ENCODE assay signal across 1 cellular context in the genomic region with DNA sequence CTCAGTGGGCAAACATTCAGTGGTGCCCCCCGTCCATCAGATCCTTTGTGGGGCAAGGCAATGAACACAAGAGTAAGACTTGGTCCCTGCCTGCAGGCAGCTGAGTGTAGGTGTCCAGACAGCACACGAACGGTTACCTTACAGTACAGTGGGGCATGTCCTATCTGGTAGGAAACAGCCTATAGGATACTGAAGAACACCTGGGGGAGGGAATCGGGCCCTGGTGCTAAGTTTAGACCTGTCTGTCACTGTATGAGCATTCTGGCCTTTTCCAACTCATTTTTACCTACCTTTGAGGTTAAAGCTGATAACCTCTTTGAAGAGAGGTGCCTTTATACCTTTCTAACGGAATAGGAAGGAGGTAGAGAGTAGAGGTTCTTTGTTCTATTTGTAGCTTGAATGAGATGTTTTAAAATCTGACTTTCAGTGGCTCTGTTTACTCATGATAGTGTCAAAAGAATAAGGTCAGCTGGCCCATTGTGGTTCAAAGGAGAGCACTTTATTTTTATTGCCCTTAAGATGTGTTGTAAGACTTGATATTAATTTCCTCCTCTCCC.
TF ChIP-seq lines count a peak whose summit lies in the region.

No MANE protein-coding gene starts in this region.

TF ChIP-seq in HepG2, 621 proteins besides CTCF, POLR2A, EP300 and RAD21 (continued from another document):
- TF ChIP-seq, protein P1, sequence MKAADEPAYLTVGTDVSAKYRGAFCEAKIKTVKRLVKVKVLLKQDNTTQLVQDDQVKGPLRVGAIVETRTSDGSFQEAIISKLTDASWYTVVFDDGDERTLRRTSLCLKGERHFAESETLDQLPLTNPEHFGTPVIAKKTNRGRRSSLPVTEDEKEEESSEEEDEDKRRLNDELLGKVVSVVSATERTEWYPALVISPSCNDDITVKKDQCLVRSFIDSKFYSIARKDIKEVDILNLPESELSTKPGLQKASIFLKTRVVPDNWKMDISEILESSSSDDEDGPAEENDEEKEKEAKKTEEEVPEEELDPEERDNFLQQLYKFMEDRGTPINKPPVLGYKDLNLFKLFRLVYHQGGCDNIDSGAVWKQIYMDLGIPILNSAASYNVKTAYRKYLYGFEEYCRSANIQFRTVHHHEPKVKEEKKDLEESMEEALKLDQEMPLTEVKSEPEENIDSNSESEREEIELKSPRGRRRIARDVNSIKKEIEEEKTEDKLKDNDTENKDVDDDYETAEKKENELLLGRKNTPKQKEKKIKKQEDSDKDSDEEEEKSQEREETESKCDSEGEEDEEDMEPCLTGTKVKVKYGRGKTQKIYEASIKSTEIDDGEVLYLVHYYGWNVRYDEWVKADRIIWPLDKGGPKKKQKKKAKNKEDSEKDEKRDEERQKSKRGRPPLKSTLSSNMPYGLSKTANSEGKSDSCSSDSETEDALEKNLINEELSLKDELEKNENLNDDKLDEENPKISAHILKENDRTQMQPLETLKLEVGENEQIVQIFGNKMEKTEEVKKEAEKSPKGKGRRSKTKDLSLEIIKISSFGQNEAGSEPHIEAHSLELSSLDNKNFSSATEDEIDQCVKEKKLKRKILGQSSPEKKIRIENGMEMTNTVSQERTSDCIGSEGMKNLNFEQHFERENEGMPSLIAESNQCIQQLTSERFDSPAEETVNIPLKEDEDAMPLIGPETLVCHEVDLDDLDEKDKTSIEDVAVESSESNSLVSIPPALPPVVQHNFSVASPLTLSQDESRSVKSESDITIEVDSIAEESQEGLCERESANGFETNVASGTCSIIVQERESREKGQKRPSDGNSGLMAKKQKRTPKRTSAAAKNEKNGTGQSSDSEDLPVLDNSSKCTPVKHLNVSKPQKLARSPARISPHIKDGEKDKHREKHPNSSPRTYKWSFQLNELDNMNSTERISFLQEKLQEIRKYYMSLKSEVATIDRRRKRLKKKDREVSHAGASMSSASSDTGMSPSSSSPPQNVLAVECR (CRISPR knock-in tag; IDR thresholded peaks at IDR 0.05; ENCODE audit: borderline replicate concordance) = peak; percentile 56; the same call in 1 of the 2 replicates
- TF ChIP-seq ZNF547 (CRISPR knock-in tag; IDR thresholded peaks at IDR 0.05) = no peak
- TF ChIP-seq, protein P2, sequence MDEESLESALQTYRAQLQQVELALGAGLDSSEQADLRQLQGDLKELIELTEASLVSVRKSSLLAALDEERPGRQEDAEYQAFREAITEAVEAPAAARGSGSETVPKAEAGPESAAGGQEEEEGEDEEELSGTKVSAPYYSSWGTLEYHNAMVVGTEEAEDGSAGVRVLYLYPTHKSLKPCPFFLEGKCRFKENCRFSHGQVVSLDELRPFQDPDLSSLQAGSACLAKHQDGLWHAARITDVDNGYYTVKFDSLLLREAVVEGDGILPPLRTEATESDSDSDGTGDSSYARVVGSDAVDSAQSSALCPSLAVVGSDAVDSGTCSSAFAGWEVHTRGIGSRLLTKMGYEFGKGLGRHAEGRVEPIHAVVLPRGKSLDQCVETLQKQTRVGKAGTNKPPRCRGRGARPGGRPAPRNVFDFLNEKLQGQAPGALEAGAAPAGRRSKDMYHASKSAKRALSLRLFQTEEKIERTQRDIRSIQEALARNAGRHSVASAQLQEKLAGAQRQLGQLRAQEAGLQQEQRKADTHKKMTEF (CRISPR knock-in tag; IDR thresholded peaks at IDR 0.05) = peak; percentile 42; the same call in 1 of the 2 replicates
- TF ChIP-seq NFYC (CRISPR knock-in tag; IDR thresholded peaks at IDR 0.05) = peak; percentile 55; the same call in 1 of the 2 replicates
- no peak for TF ChIP-seq CEBPG (CRISPR knock-in tag; IDR thresholded peaks at IDR 0.05)
- peak; percentile 61 for TF ChIP-seq NFYB (CRISPR knock-in tag; IDR thresholded peaks at IDR 0.05)
- TF ChIP-seq HNF4A (CRISPR knock-in tag; IDR thresholded peaks at IDR 0.05) = 0 out of 2 replicates have a peak, but pooled peaks have one; percentile 6
- TF ChIP-seq, protein P3, sequence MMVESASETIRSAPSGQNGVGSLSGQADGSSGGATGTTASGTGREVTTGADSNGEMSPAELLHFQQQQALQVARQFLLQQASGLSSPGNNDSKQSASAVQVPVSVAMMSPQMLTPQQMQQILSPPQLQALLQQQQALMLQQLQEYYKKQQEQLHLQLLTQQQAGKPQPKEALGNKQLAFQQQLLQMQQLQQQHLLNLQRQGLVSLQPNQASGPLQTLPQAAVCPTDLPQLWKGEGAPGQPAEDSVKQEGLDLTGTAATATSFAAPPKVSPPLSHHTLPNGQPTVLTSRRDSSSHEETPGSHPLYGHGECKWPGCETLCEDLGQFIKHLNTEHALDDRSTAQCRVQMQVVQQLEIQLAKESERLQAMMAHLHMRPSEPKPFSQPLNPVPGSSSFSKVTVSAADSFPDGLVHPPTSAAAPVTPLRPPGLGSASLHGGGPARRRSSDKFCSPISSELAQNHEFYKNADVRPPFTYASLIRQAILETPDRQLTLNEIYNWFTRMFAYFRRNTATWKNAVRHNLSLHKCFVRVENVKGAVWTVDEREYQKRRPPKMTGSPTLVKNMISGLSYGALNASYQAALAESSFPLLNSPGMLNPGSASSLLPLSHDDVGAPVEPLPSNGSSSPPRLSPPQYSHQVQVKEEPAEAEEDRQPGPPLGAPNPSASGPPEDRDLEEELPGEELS (CRISPR knock-in tag; IDR thresholded peaks at IDR 0.05) = peak; percentile 20; the same call in 1 of the 2 replicates
- TF ChIP-seq SAP130 (CRISPR knock-in tag; IDR thresholded peaks at IDR 0.05; ENCODE audit: low read depth) = peak; percentile 62
- peak; percentile 17; the same call in 1 of the 2 replicates for TF ChIP-seq TCF7L2 (IDR thresholded peaks at IDR 0.05; ENCODE audit: low read depth, low read length)
- 0 out of 2 replicates have a peak, but pooled peaks have one; percentile 16 for TF ChIP-seq KAT8 (CRISPR knock-in tag; IDR thresholded peaks at IDR 0.05)
- peak; percentile 72; the same call in 1 of the 2 replicates for TF ChIP-seq SOX5 (CRISPR knock-in tag; IDR thresholded peaks at IDR 0.05; ENCODE audit: borderline replicate concordance)
- TF ChIP-seq SMC3 (IDR thresholded peaks at IDR 0.05; ENCODE audit: low read length) = 0 out of 2 replicates have a peak, but pooled peaks have one; percentile 1
- no peak for TF ChIP-seq HNF4G (IDR thresholded peaks at IDR 0.05; ENCODE audit: borderline replicate concordance, low read depth, low read length)
- TF ChIP-seq HNF4G (CRISPR knock-in tag; IDR thresholded peaks at IDR 0.05; ENCODE audit: borderline replicate concordance, low read depth) = no peak
- TF ChIP-seq XRCC5 (optimal IDR thresholded peaks at IDR 0.05; ENCODE audit: low read length) = peak; percentile 63
- peak; percentile 17; the same call in 1 of the 2 replicates for TF ChIP-seq FOXA3 (CRISPR knock-in tag; IDR thresholded peaks at IDR 0.05)
- TF ChIP-seq RCOR2 (CRISPR knock-in tag; IDR thresholded peaks at IDR 0.05) = peak; percentile 61
- no peak for TF ChIP-seq ZNF619 (CRISPR knock-in tag; IDR thresholded peaks at IDR 0.05)
- peak; percentile 12; the same call in 1 of the 2 replicates for TF ChIP-seq SP5 (CRISPR knock-in tag; IDR thresholded peaks at IDR 0.05; ENCODE audit: borderline replicate concordance, low read depth)
- peak; percentile 16; the same call in 1 of the 2 replicates for TF ChIP-seq REPIN1 (CRISPR knock-in tag; IDR thresholded peaks at IDR 0.05; ENCODE audit: borderline replicate concordance, low read depth)
- TF ChIP-seq, protein P4, sequence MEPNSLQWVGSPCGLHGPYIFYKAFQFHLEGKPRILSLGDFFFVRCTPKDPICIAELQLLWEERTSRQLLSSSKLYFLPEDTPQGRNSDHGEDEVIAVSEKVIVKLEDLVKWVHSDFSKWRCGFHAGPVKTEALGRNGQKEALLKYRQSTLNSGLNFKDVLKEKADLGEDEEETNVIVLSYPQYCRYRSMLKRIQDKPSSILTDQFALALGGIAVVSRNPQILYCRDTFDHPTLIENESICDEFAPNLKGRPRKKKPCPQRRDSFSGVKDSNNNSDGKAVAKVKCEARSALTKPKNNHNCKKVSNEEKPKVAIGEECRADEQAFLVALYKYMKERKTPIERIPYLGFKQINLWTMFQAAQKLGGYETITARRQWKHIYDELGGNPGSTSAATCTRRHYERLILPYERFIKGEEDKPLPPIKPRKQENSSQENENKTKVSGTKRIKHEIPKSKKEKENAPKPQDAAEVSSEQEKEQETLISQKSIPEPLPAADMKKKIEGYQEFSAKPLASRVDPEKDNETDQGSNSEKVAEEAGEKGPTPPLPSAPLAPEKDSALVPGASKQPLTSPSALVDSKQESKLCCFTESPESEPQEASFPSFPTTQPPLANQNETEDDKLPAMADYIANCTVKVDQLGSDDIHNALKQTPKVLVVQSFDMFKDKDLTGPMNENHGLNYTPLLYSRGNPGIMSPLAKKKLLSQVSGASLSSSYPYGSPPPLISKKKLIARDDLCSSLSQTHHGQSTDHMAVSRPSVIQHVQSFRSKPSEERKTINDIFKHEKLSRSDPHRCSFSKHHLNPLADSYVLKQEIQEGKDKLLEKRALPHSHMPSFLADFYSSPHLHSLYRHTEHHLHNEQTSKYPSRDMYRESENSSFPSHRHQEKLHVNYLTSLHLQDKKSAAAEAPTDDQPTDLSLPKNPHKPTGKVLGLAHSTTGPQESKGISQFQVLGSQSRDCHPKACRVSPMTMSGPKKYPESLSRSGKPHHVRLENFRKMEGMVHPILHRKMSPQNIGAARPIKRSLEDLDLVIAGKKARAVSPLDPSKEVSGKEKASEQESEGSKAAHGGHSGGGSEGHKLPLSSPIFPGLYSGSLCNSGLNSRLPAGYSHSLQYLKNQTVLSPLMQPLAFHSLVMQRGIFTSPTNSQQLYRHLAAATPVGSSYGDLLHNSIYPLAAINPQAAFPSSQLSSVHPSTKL (CRISPR knock-in tag; IDR thresholded peaks at IDR 0.05) = peak; percentile 24; the same call in 1 of the 2 replicates
- no peak for TF ChIP-seq ELF1 (CRISPR knock-in tag; IDR thresholded peaks at IDR 0.05)
- 0 out of 2 replicates have a peak, but pooled peaks have one; percentile 22 for TF ChIP-seq HMG20B (CRISPR knock-in tag; conservative IDR thresholded peaks at IDR 0.05)
- TF ChIP-seq MEF2D (CRISPR knock-in tag; IDR thresholded peaks at IDR 0.05) = peak; percentile 68; the same call in 1 of the 2 replicates
- TF ChIP-seq, protein P5, sequence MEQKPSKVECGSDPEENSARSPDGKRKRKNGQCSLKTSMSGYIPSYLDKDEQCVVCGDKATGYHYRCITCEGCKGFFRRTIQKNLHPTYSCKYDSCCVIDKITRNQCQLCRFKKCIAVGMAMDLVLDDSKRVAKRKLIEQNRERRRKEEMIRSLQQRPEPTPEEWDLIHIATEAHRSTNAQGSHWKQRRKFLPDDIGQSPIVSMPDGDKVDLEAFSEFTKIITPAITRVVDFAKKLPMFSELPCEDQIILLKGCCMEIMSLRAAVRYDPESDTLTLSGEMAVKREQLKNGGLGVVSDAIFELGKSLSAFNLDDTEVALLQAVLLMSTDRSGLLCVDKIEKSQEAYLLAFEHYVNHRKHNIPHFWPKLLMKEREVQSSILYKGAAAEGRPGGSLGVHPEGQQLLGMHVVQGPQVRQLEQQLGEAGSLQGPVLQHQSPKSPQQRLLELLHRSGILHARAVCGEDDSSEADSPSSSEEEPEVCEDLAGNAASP (CRISPR knock-in tag; IDR thresholded peaks at IDR 0.05; ENCODE audit: borderline replicate concordance) = peak; percentile 66; the same call in 1 of the 2 replicates
- TF ChIP-seq MED1 (CRISPR knock-in tag; IDR thresholded peaks at IDR 0.05) = peak; percentile 35; the same call in 1 of the 2 replicates
- no peak for TF ChIP-seq ZNF672 (CRISPR knock-in tag; IDR thresholded peaks at IDR 0.05)
- TF ChIP-seq ZNF629 (CRISPR knock-in tag; conservative IDR thresholded peaks at IDR 0.05) = no peak
- TF ChIP-seq TBX2 (CRISPR knock-in tag; IDR thresholded peaks at IDR 0.05; ENCODE audit: borderline replicate concordance) = peak; percentile 83
- TF ChIP-seq TRIM24 (CRISPR knock-in tag; IDR thresholded peaks at IDR 0.05) = no peak
- TF ChIP-seq TGIF2 (CRISPR knock-in tag; IDR thresholded peaks at IDR 0.05) = peak; percentile 34; the same call in 1 of the 2 replicates
- peak; percentile 61; the same call in 1 of the 2 replicates for TF ChIP-seq GATA4 (IDR thresholded peaks at IDR 0.05; ENCODE audit: borderline replicate concordance, low read depth)
- no peak for TF ChIP-seq ZFAT (CRISPR knock-in tag; conservative IDR thresholded peaks at IDR 0.05)
